ENCODE assay signal across 19 cellular contexts in the genomic region with DNA sequence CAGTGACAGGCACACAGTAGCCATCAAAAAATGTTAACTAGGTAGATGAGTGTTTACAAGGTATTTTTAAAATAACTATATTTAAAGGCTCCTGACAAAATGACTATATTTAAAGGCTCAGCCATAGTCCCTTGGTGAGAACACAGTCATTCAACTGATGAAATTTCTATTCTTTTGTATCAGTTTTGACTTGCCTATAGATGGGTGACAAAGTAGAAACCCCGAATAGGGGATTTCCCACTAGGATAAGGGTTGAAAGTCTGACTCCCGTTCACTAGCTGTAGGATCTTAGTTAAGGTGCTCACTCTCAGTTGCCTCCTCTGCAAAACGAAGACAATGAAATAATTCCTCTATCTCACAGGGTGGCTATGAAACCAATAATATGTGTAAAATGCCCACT.
A peak's percentile ranks its signal among the peaks of the same experiment; 100 is the strongest.
DNase-seq lines count a peak whose midpoint lies in the region; ATAC-seq and TF ChIP-seq lines count a peak whose summit lies in the region.
"Had no signal": no experiment of that assay in that cellular context is flagged by ENCODE, and none has a peak within 500 bp of the region (broad histone marks: within the 10 kb centered on the region; RNA-seq: fewer than 3 reads in every experiment).

No MANE protein-coding gene starts in this region.

- H3K4me1 ChIP-seq in left ventricle myocardium inferior, result peaks cover 95% of the 10 kb centered on the region
- peaks cover 26 to 48% (median 31%) of the 10 kb centered on the region in 4 donors for H3K4me1 ChIP-seq in esophagus muscularis mucosa
- H3K4me1 ChIP-seq: BLaER1 had no signal

- TF ChIP-seq EP300 in esophagus muscularis mucosa (IDR thresholded peaks at IDR 0.05), result no peak

- H3K36me3 Mint-ChIP-seq in activated naive CD8-positive, alpha-beta T cell treated with anti-CD3 and anti-CD28 coated beads, Interleukin-2, amount 50 U/mL, for 24 hours (ENCODE audit: low read depth), result no peaks in the 10 kb centered on the region
- H3K36me3 Mint-ChIP-seq in activated naive CD8-positive, alpha-beta T cell treated with anti-CD3 and anti-CD28 coated beads for 36 hours, result no peaks in the 10 kb centered on the region
- H3K36me3 Mint-ChIP-seq in stimulated activated effector memory CD8-positive, alpha-beta T cell treated with anti-CD3 and anti-CD28 coated beads, Interleukin-12 subunit alpha, Interleukin-12 subunit beta, amount 100 ng/mL, for 72 hours, result no peaks in the 10 kb centered on the region
- H3K36me3 Mint-ChIP-seq: CD14-positive monocyte; CD4-positive, alpha-beta memory T cell had no signal

- DNase-seq in activated naive CD8-positive, alpha-beta T cell treated with anti-CD3 and anti-CD28 coated beads, Interleukin-2, amount 50 U/mL, for 24 hours, result no peak
- no peak for DNase-seq in activated naive CD8-positive, alpha-beta T cell treated with anti-CD3 and anti-CD28 coated beads for 36 hours
- DNase-seq in left ventricle myocardium inferior, result no peak
- no peak for DNase-seq in Right ventricle myocardium superior
- DNase-seq in esophagus muscularis mucosa (ENCODE audit: extremely low spot score), result peak; percentile 7
- DNase-seq in stimulated activated effector memory CD8-positive, alpha-beta T cell treated with anti-CD3 and anti-CD28 coated beads, Interleukin-12 subunit alpha, Interleukin-12 subunit beta, amount 100 ng/mL, for 72 hours (ENCODE audit: low spot score in 2 of 2), result no peak
- no peak for DNase-seq in NCI-H2081 treated with DMSO at 0.1 percent for 48 hours (lab: John Stamatoyannopoulos, UW)
- DNase-seq in NCI-H446 (lab: John Stamatoyannopoulos, UW), result no peak
- DNase-seq: 8988T; CD4-positive, alpha-beta memory T cell; DMS153; DMS79; GDM1; GOT3; H7; HFFc6 had no signal

- H3K27me3 Mint-ChIP-seq in activated naive CD8-positive, alpha-beta T cell treated with anti-CD3 and anti-CD28 coated beads, Interleukin-2, amount 50 U/mL, for 24 hours, result no peaks in the 10 kb centered on the region
- no peaks in the 10 kb centered on the region for H3K27me3 Mint-ChIP-seq in activated naive CD8-positive, alpha-beta T cell treated with anti-CD3 and anti-CD28 coated beads for 36 hours

- no peak overlapping the region for H3K4me3 ChIP-seq in left ventricle myocardium inferior
- no peak overlapping the region for H3K4me3 ChIP-seq in esophagus muscularis mucosa
- H3K4me3 ChIP-seq: BLaER1 had no signal

- TF ChIP-seq POLR2A in esophagus muscularis mucosa (IDR thresholded peaks at IDR 0.05; ENCODE audit: low read depth), result no peak

- no peaks in the 10 kb centered on the region for H3K9me3 ChIP-seq in left ventricle myocardium inferior (replicated peaks)
- no peaks in the 10 kb centered on the region for H3K9me3 ChIP-seq in esophagus muscularis mucosa
- H3K9me3 ChIP-seq: BLaER1 had no signal

- H3K9me3 Mint-ChIP-seq in activated naive CD8-positive, alpha-beta T cell treated with anti-CD3 and anti-CD28 coated beads, Interleukin-2, amount 50 U/mL, for 24 hours, result no peaks in the 10 kb centered on the region
- H3K9me3 Mint-ChIP-seq in activated naive CD8-positive, alpha-beta T cell treated with anti-CD3 and anti-CD28 coated beads for 36 hours, result no peaks in the 10 kb centered on the region
- H3K9me3 Mint-ChIP-seq in stimulated activated effector memory CD8-positive, alpha-beta T cell treated with anti-CD3 and anti-CD28 coated beads, Interleukin-12 subunit alpha, Interleukin-12 subunit beta, amount 100 ng/mL, for 72 hours, result no peaks in the 10 kb centered on the region
- H3K9me3 Mint-ChIP-seq: HFFc6 had no signal

- TF ChIP-seq CTCF in left ventricle myocardium inferior (IDR thresholded peaks at IDR 0.05; ENCODE audit: borderline replicate concordance), result no peak
- TF ChIP-seq CTCF in esophagus muscularis mucosa (IDR thresholded peaks at IDR 0.05), result no peak

- H3K27ac ChIP-seq in left ventricle myocardium inferior (replicated peaks) (peak overlapping the region; percentile 91), esophagus muscularis mucosa (replicated peaks in 1 of 4) (no peak overlapping the region)
- H3K27ac ChIP-seq: BLaER1, HL-60 had no signal

- no peaks in the 10 kb centered on the region for H3K4me1 Mint-ChIP-seq in activated naive CD8-positive, alpha-beta T cell treated with anti-CD3 and anti-CD28 coated beads, Interleukin-2, amount 50 U/mL, for 24 hours
- no peaks in the 10 kb centered on the region for H3K4me1 Mint-ChIP-seq in activated naive CD8-positive, alpha-beta T cell treated with anti-CD3 and anti-CD28 coated beads for 36 hours
- H3K4me1 Mint-ChIP-seq in stimulated activated effector memory CD8-positive, alpha-beta T cell treated with anti-CD3 and anti-CD28 coated beads, Interleukin-12 subunit alpha, Interleukin-12 subunit beta, amount 100 ng/mL, for 72 hours, result no peaks in the 10 kb centered on the region
- H3K4me1 Mint-ChIP-seq: CD14-positive monocyte had no signal

- H3K27ac Mint-ChIP-seq in activated naive CD8-positive, alpha-beta T cell treated with anti-CD3 and anti-CD28 coated beads, Interleukin-2, amount 50 U/mL, for 24 hours, result no peak overlapping the region
- no peak overlapping the region for H3K27ac Mint-ChIP-seq in activated naive CD8-positive, alpha-beta T cell treated with anti-CD3 and anti-CD28 coated beads for 36 hours
- no peak overlapping the region for H3K27ac Mint-ChIP-seq in stimulated activated effector memory CD8-positive, alpha-beta T cell treated with anti-CD3 and anti-CD28 coated beads, Interleukin-12 subunit alpha, Interleukin-12 subunit beta, amount 100 ng/mL, for 72 hours
- H3K27ac Mint-ChIP-seq: CD14-positive monocyte, HFFc6 had no signal

- H3K27me3 ChIP-seq in left ventricle myocardium inferior (ENCODE audit: low read depth), result no peaks in the 10 kb centered on the region
- H3K27me3 ChIP-seq in esophagus muscularis mucosa, result no peaks in the 10 kb centered on the region
- H3K27me3 ChIP-seq: BLaER1 had no signal

- 91% methylated on average over 3 of the region's 3 CpGs for WGBS in esophagus muscularis mucosa

- ATAC-seq in activated naive CD8-positive, alpha-beta T cell treated with anti-CD3 and anti-CD28 coated beads, Interleukin-2, amount 50 U/mL, for 24 hours, result peak; percentile 28
- no peak for ATAC-seq in Right ventricle myocardium superior (ENCODE audit: poor library complexity)
- peak; percentile 60 for ATAC-seq in stimulated activated effector memory CD8-positive, alpha-beta T cell treated with anti-CD3 and anti-CD28 coated beads, Interleukin-12 subunit alpha, Interleukin-12 subunit beta, amount 100 ng/mL, for 72 hours

- intact Hi-C loops in left ventricle myocardium inferior (cut with micrococcal nuclease) (no loop called here), Right ventricle myocardium superior (cut with DNase I) (loop anchor here (5.0 kb wide), 2 partner anchors 41 to 76 kb away; no protein-coding TSS in a partner anchor), esophagus muscularis mucosa (cut with DNase I) (no loop called here)

- H3K36me3 ChIP-seq in left ventricle myocardium inferior (no peaks in the 10 kb centered on the region), esophagus muscularis mucosa (no peaks in the 10 kb centered on the region)
- H3K36me3 ChIP-seq: BLaER1 had no signal

- no peak overlapping the region for H3K4me3 Mint-ChIP-seq in activated naive CD8-positive, alpha-beta T cell treated with anti-CD3 and anti-CD28 coated beads, Interleukin-2, amount 50 U/mL, for 24 hours
- no peak overlapping the region for H3K4me3 Mint-ChIP-seq in activated naive CD8-positive, alpha-beta T cell treated with anti-CD3 and anti-CD28 coated beads for 36 hours
- no peak overlapping the region for H3K4me3 Mint-ChIP-seq in stimulated activated effector memory CD8-positive, alpha-beta T cell treated with anti-CD3 and anti-CD28 coated beads, Interleukin-12 subunit alpha, Interleukin-12 subunit beta, amount 100 ng/mL, for 72 hours
- H3K4me3 Mint-ChIP-seq: CD14-positive monocyte; CD4-positive, alpha-beta memory T cell; HFFc6 had no signal
